Comparison of ENCODE assay signal across 8 cellular contexts in genomic region chr2:64751286-64752260, GRCh38.
DNase-seq lines count a peak whose midpoint lies in the region; ATAC-seq and TF ChIP-seq lines count a peak whose summit lies in the region.

No MANE protein-coding gene starts in this region.

- H2AFZ ChIP-seq in hepatocyte: peak overlapping the region; percentile 39

- ATAC-seq in GM21360 (IDR thresholded peaks at IDR 0.05; ENCODE audit: unreplicated experiment) (peak; percentile 75), HG03558 (IDR thresholded peaks at IDR 0.05; ENCODE audit: extremely low read depth, unreplicated experiment) (peak; percentile 74)

- no peaks in the 10 kb centered on the region for H4K20me1 ChIP-seq in hepatocyte (ENCODE audit: insufficient read depth, poor library complexity, severe bottlenecking)

- H3K79me2 ChIP-seq in hepatocyte: peaks cover 14% of the 10 kb centered on the region

- no peaks in the 10 kb centered on the region for H3K9me2 ChIP-seq in hepatocyte (replicated peaks; ENCODE audit: insufficient read depth)

- H3K27ac ChIP-seq in hepatocyte: peak overlapping the region; percentile 96

- under 1% methylated on average over 46 of the region's 59 CpGs for WGBS in hepatocyte (ENCODE audit: low lambda C conversion rate, missing lambda C conversion rate)

- H3K9me3 ChIP-seq in hepatocyte (ENCODE audit: low read depth): no peaks in the 10 kb centered on the region

- peak overlapping the region; percentile 79 for H3K4me2 ChIP-seq in hepatocyte

- H3K36me3 ChIP-seq in hepatocyte (replicated peaks; ENCODE audit: insufficient read depth, low read depth): no peaks in the 10 kb centered on the region

- peaks cover 16% of the 10 kb centered on the region for H3K4me1 ChIP-seq in hepatocyte (ENCODE audit: insufficient read depth)

- no peaks in the 10 kb centered on the region for H3K27me3 ChIP-seq in hepatocyte

- peak overlapping the region; percentile 38 for H3K4me3 ChIP-seq in hepatocyte

- TF ChIP-seq CTCF in hepatocyte (IDR thresholded peaks at IDR 0.05; ENCODE audit: poor library complexity): peak; percentile 28

- peak; percentile 100 for DNase-seq in DMS 273 (lab: John Stamatoyannopoulos, UW; ENCODE audit: unreplicated experiment)
- no peak for DNase-seq in DMS 273 treated with DMSO at 0.1 percent for 48 hours (lab: John Stamatoyannopoulos, UW)
- peak; percentile 99 for DNase-seq in OCI-M1 (lab: John Stamatoyannopoulos, UW)
- peak; percentile 100 for DNase-seq in astrocyte of the hippocampus (ENCODE audit: low read depth, low spot score)
- peak; percentile 77 for DNase-seq in hepatocyte (ENCODE audit: low spot score)
- DNase-seq in putamen (ENCODE audit: low spot score): peak; percentile 77
